In genomic region chr19:46626441-46626840, GRCh38 we compare ENCODE assay signal across 16 cellular contexts. TPM values are rescaled to one million over a fixed set of nuclear protein-coding genes. Genes with fewer than 3 reads are reported as not detected.
A peak's percentile ranks its signal among the peaks of the same experiment; 100 is the strongest.
DNase-seq lines count a peak whose midpoint lies in the region; FAIRE-seq and TF ChIP-seq lines count a peak whose summit lies in the region.
"Had no signal": no experiment of that assay in that cellular context is flagged by ENCODE, and none has a peak within 500 bp of the region (broad histone marks: within the 10 kb centered on the region; RNA-seq: fewer than 3 reads in every experiment).

No MANE protein-coding gene starts in this region.

- H3K79me1 ChIP-seq in mesenchymal stem cell (replicated peaks; ENCODE audit: low read length, poor library complexity, severe bottlenecking) = no peaks in the 10 kb centered on the region

- H2BK12ac ChIP-seq in mesenchymal stem cell (ENCODE audit: low read length in 2 of 2) = peak overlapping the region; percentile 84 to 100

- H3K4me2 ChIP-seq in mesenchymal stem cell (ENCODE audit: low read length, poor library complexity, severe bottlenecking) = no peak overlapping the region

- no peaks in the 10 kb centered on the region for H3K9me3 Mint-ChIP-seq in activated CD4-positive, alpha-beta T cell treated with anti-CD3 and anti-CD28 coated beads, Interleukin-2, amount 10 ng/mL, durations not matched to agents 24 days and 14 days
- H3K9me3 Mint-ChIP-seq in activated T-helper 1 cell treated with anti-CD3 and anti-CD28 coated beads, Interleukin-12 subunit alpha, Interleukin-12 subunit beta, Interleukin-2, Interleukin-4 antibody, amounts not matched to agents 30 ng/mL and 10 ng/mL and 1 ng/mL, durations not matched to agents 14 hours and 24 hours and 36 hours = no peaks in the 10 kb centered on the region

- TF ChIP-seq POLR2A in thyroid gland (IDR thresholded peaks at IDR 0.05) = no peak

- H3K4me3 ChIP-seq in mesenchymal stem cell (ENCODE audit: insufficient read depth in 1 of 2, low read depth in 1 of 2, low read length in 2 of 2) = no peak overlapping the region
- H3K4me3 ChIP-seq in thyroid gland (replicated peaks in 1 of 3) = no peak overlapping the region
- no peak overlapping the region for H3K4me3 ChIP-seq in MG63
- no peak overlapping the region for H3K4me3 ChIP-seq in small intestine (ENCODE audit: low read depth in 1 of 2, low read length in 2 of 2)
- H3K4me3 ChIP-seq: body of pancreas had no signal

- peaks cover 31% of the 10 kb centered on the region for H3K36me3 Mint-ChIP-seq in activated CD4-positive, alpha-beta T cell treated with anti-CD3 and anti-CD28 coated beads, Interleukin-2, amount 10 ng/mL, durations not matched to agents 24 days and 14 days (ENCODE audit: low read depth)
- peaks cover 24% of the 10 kb centered on the region for H3K36me3 Mint-ChIP-seq in activated T-helper 1 cell treated with anti-CD3 and anti-CD28 coated beads, Interleukin-12 subunit alpha, Interleukin-12 subunit beta, Interleukin-2, Interleukin-4 antibody, amounts not matched to agents 30 ng/mL and 10 ng/mL and 1 ng/mL, durations not matched to agents 14 hours and 24 hours and 36 hours (ENCODE audit: low read depth)

- H3K27ac Mint-ChIP-seq in activated CD4-positive, alpha-beta T cell treated with anti-CD3 and anti-CD28 coated beads, Interleukin-2, amount 10 ng/mL, durations not matched to agents 24 days and 14 days = peak overlapping the region; percentile 27
- peak overlapping the region; percentile 5 for H3K27ac Mint-ChIP-seq in activated T-helper 1 cell treated with anti-CD3 and anti-CD28 coated beads, Interleukin-12 subunit alpha, Interleukin-12 subunit beta, Interleukin-2, Interleukin-4 antibody, amounts not matched to agents 30 ng/mL and 10 ng/mL and 1 ng/mL, durations not matched to agents 14 hours and 24 hours and 36 hours
- H3K27ac Mint-ChIP-seq: activated CD8-positive, alpha-beta T cell treated with anti-CD3 and anti-CD28 coated beads, Interleukin-2, amount 10 ng/mL, durations not matched to agents 7 days and 5 days had no signal

- H3K27me3 ChIP-seq in mesenchymal stem cell (ENCODE audit: control insufficient read depth in 1 of 2, insufficient read depth in 1 of 2, low read length in 2 of 2) (peaks cover 0 to 8% of the 10 kb centered on the region in 2 experiments), thyroid gland (no peaks in the 10 kb centered on the region), MG63 (no peaks in the 10 kb centered on the region), small intestine (ENCODE audit: control insufficient read depth in 2 of 2, insufficient read depth in 2 of 2, low read length in 2 of 2) (no peaks in the 10 kb centered on the region)
- H3K27me3 ChIP-seq: body of pancreas had no signal

- H3K14ac ChIP-seq in mesenchymal stem cell (ENCODE audit: low read length in 2 of 2) = peak overlapping the region in 1 of 2 experiments; percentile 63

- H3K18ac ChIP-seq in mesenchymal stem cell (ENCODE audit: low read depth in 1 of 2, low read length in 2 of 2) = peak overlapping the region; percentile 16 to 54

- 82% methylated on average over 14 of the region's 14 CpGs for WGBS in mesenchymal stem cell
- 63 to 77% methylated on average over 13 of the region's 14 CpGs for WGBS in thyroid gland, 2 donors
- WGBS in small intestine, 3 donors = 54 to 76% (median 66%) methylated on average over 14 of the region's 14 CpGs

- H3K23ac ChIP-seq in mesenchymal stem cell (ENCODE audit: low read length in 2 of 2) = no peak overlapping the region

- H2BK5ac ChIP-seq in mesenchymal stem cell (ENCODE audit: low read depth, low read length, poor library complexity, severe bottlenecking) = no peak overlapping the region

- no peak for FAIRE-seq in small intestine (lab: Jason Lieb, UNC)
- FAIRE-seq: A204.1 had no signal

- peak overlapping the region; percentile 85 for H2BK15ac ChIP-seq in mesenchymal stem cell (ENCODE audit: low read depth, poor library complexity, severe bottlenecking)

- peaks cover 34% of the 10 kb centered on the region for H3K4me1 Mint-ChIP-seq in activated CD4-positive, alpha-beta T cell treated with anti-CD3 and anti-CD28 coated beads, Interleukin-2, amount 10 ng/mL, durations not matched to agents 24 days and 14 days
- H3K4me1 Mint-ChIP-seq in activated T-helper 1 cell treated with anti-CD3 and anti-CD28 coated beads, Interleukin-12 subunit alpha, Interleukin-12 subunit beta, Interleukin-2, Interleukin-4 antibody, amounts not matched to agents 30 ng/mL and 10 ng/mL and 1 ng/mL, durations not matched to agents 14 hours and 24 hours and 36 hours (ENCODE audit: low read depth) = peaks cover 26% of the 10 kb centered on the region

- H4K91ac ChIP-seq in mesenchymal stem cell (ENCODE audit: low read length) = peak overlapping the region; percentile 83

- no peak overlapping the region for H3K4me3 Mint-ChIP-seq in activated CD4-positive, alpha-beta T cell treated with anti-CD3 and anti-CD28 coated beads, Interleukin-2, amount 10 ng/mL, durations not matched to agents 24 days and 14 days
- no peak overlapping the region for H3K4me3 Mint-ChIP-seq in activated T-helper 1 cell treated with anti-CD3 and anti-CD28 coated beads, Interleukin-12 subunit alpha, Interleukin-12 subunit beta, Interleukin-2, Interleukin-4 antibody, amounts not matched to agents 30 ng/mL and 10 ng/mL and 1 ng/mL, durations not matched to agents 14 hours and 24 hours and 36 hours
- H3K4me3 Mint-ChIP-seq: activated CD8-positive, alpha-beta T cell treated with anti-CD3 and anti-CD28 coated beads, Interleukin-2, amount 10 ng/mL, durations not matched to agents 7 days and 5 days had no signal

- H3K9ac ChIP-seq in mesenchymal stem cell (ENCODE audit: low read length) = no peak overlapping the region

- H3K27me3 Mint-ChIP-seq in activated CD4-positive, alpha-beta T cell treated with anti-CD3 and anti-CD28 coated beads, Interleukin-2, amount 10 ng/mL, durations not matched to agents 24 days and 14 days = no peaks in the 10 kb centered on the region
- no peaks in the 10 kb centered on the region for H3K27me3 Mint-ChIP-seq in activated T-helper 1 cell treated with anti-CD3 and anti-CD28 coated beads, Interleukin-12 subunit alpha, Interleukin-12 subunit beta, Interleukin-2, Interleukin-4 antibody, amounts not matched to agents 30 ng/mL and 10 ng/mL and 1 ng/mL, durations not matched to agents 14 hours and 24 hours and 36 hours (ENCODE audit: insufficient read depth)

- peaks cover 0 to 5% of the 10 kb centered on the region in 2 experiments for H3K36me3 ChIP-seq in mesenchymal stem cell (ENCODE audit: control insufficient read depth in 1 of 2, insufficient read depth in 2 of 2, low read depth in 1 of 2, low read length in 2 of 2)
- H3K36me3 ChIP-seq in thyroid gland = no peaks in the 10 kb centered on the region
- no peaks in the 10 kb centered on the region for H3K36me3 ChIP-seq in MG63
- H3K36me3 ChIP-seq in small intestine (ENCODE audit: control insufficient read depth in 2 of 2, insufficient read depth in 2 of 2, low read length in 2 of 2) = no peaks in the 10 kb centered on the region

- intact Hi-C loops in activated CD4-positive, alpha-beta T cell treated with anti-CD3 and anti-CD28 coated beads, Interleukin-2, amount 10 ng/mL, durations not matched to agents 24 days and 14 days (cut with micrococcal nuclease) = no loop called here
- intact Hi-C loops in activated T-helper 1 cell treated with anti-CD3 and anti-CD28 coated beads, Interleukin-12 subunit alpha, Interleukin-12 subunit beta, Interleukin-2, Interleukin-4 antibody, amounts not matched to agents 30 ng/mL and 10 ng/mL and 1 ng/mL, durations not matched to agents 14 hours and 24 hours and 36 hours (cut with micrococcal nuclease) = no loop called here
- intact Hi-C loops in thyroid gland (cut with DNase I) = no loop called here

- H2AK5ac ChIP-seq in mesenchymal stem cell (ENCODE audit: low read length, severe bottlenecking) = no peak overlapping the region

- H2AFZ ChIP-seq in mesenchymal stem cell (ENCODE audit: low read depth, low read length) = no peak overlapping the region

- TF ChIP-seq CTCF in thyroid gland (IDR thresholded peaks at IDR 0.05) = no peak

- peaks cover 14% of the 10 kb centered on the region for H3K4me1 ChIP-seq in mesenchymal stem cell (ENCODE audit: control insufficient read depth, insufficient read depth, low read depth, low read length)
- H3K4me1 ChIP-seq in thyroid gland = peaks cover 0 to 18% of the 10 kb centered on the region in 2 donors
- H3K4me1 ChIP-seq in small intestine (ENCODE audit: control insufficient read depth in 2 of 2, insufficient read depth in 1 of 2, low read depth in 1 of 2, low read length in 1 of 2) = no peaks in the 10 kb centered on the region

- H4K8ac ChIP-seq in mesenchymal stem cell (ENCODE audit: low read length) = peak overlapping the region; percentile 5

- peak overlapping the region; percentile 93 for H2BK120ac ChIP-seq in mesenchymal stem cell (ENCODE audit: low read depth, low read length)

- H3K9me3 ChIP-seq in mesenchymal stem cell (ENCODE audit: control insufficient read depth, low read length) (no peaks in the 10 kb centered on the region), thyroid gland (no peaks in the 10 kb centered on the region), MG63 (no peaks in the 10 kb centered on the region), small intestine (ENCODE audit: control insufficient read depth, low read depth) (no peaks in the 10 kb centered on the region)
- H3K9me3 ChIP-seq: body of pancreas had no signal

- H3K27ac ChIP-seq in mesenchymal stem cell (ENCODE audit: low read length, poor library complexity, severe bottlenecking) (no peak overlapping the region), thyroid gland (peak overlapping the region; percentile 46 to 70 (median 56)), small intestine (ENCODE audit: low read depth in 1 of 2, low read length in 1 of 2) (peak overlapping the region in 1 of 2 donors; percentile 87)

- H3K4ac ChIP-seq in mesenchymal stem cell (ENCODE audit: low read depth in 1 of 2, low read length in 2 of 2) = peak overlapping the region in 1 of 2 experiments; percentile 96

- DNase-seq in activated CD4-positive, alpha-beta T cell treated with anti-CD3 and anti-CD28 coated beads, Interleukin-2, amount 10 ng/mL, durations not matched to agents 24 days and 14 days = no peak
- no peak for DNase-seq in activated CD4-positive, alpha-beta T cell treated with anti-CD3 and anti-CD28 coated beads, Interleukin-2, amount 50 U/mL, for 4 hours
- no peak for DNase-seq in activated T-helper 1 cell treated with anti-CD3 and anti-CD28 coated beads, Interleukin-12 subunit alpha, Interleukin-12 subunit beta, Interleukin-2, Interleukin-4 antibody, amounts not matched to agents 30 ng/mL and 10 ng/mL and 1 ng/mL, durations not matched to agents 14 hours and 24 hours and 36 hours (ENCODE audit: low spot score)
- DNase-seq in mesenchymal stem cell (no peak), thyroid gland (no peak), MG63 (no peak), small intestine (no peak)
- DNase-seq in stimulated activated CD4-positive, alpha-beta T cell treated with anti-CD3 and anti-CD28 coated beads, Interleukin-4, amount 100 ng/mL, for 4 hours = no peak
- DNase-seq: activated CD8-positive, alpha-beta T cell treated with anti-CD3 and anti-CD28 coated beads, Interleukin-2, amount 10 ng/mL, durations not matched to agents 7 days and 5 days; activated effector memory CD4-positive, alpha-beta T cell treated with Interleukin-2 at 50 U/mL for 16 hours; body of pancreas; hippocampal formation; left colon; NCI-H774; retina had no signal

RNA-seq across cellular contexts. Expression of gene PTGIR, which starts 1.6 kb away (rescaled TPM):
- 194 TPM in 2 replicates for total RNA-seq in activated CD4-positive, alpha-beta T cell treated with anti-CD3 and anti-CD28 coated beads, Interleukin-2, amount 10 ng/mL, durations not matched to agents 24 days and 14 days
- 217 and 218 TPM in 2 replicates for total RNA-seq in activated T-helper 1 cell treated with anti-CD3 and anti-CD28 coated beads, Interleukin-12 subunit alpha, Interleukin-12 subunit beta, Interleukin-2, Interleukin-4 antibody, amounts not matched to agents 30 ng/mL and 10 ng/mL and 1 ng/mL, durations not matched to agents 14 hours and 24 hours and 36 hours
- polyA plus RNA-seq in mesenchymal stem cell (2013, experiment 1 of 2) = 20.7 TPM
- polyA plus RNA-seq in mesenchymal stem cell (2013, experiment 2 of 2) = 19.9 TPM
- 10 to 100 TPM in 2 of 4 donors, 1 to 10 TPM in 2; 9.0 to 21.9 (median 12.7) TPM for total RNA-seq in thyroid gland
- not detected in 2 replicates for total RNA-seq in MG63 (2014; rRNA removed; shearing (Covaris generic); ENCODE audit: low replicate concordance)
- 1 to 10 TPM in 1 of 3 donors, under 1 TPM in 1, not detected in 1; 0.45 to 3.4 TPM for polyA plus RNA-seq in small intestine

RNA-seq across cellular contexts. Expression of gene GNG8, which starts 9.6 kb away (rescaled TPM):
- 13.3 and 14.1 TPM in 2 replicates for total RNA-seq in activated CD4-positive, alpha-beta T cell treated with anti-CD3 and anti-CD28 coated beads, Interleukin-2, amount 10 ng/mL, durations not matched to agents 24 days and 14 days
- 17.8 and 18.6 TPM in 2 replicates for total RNA-seq in activated T-helper 1 cell treated with anti-CD3 and anti-CD28 coated beads, Interleukin-12 subunit alpha, Interleukin-12 subunit beta, Interleukin-2, Interleukin-4 antibody, amounts not matched to agents 30 ng/mL and 10 ng/mL and 1 ng/mL, durations not matched to agents 14 hours and 24 hours and 36 hours
- polyA plus RNA-seq in mesenchymal stem cell (2013, experiment 1 of 2) = not detected
- polyA plus RNA-seq in mesenchymal stem cell (2013, experiment 2 of 2) = 1.3 TPM
- not detected for total RNA-seq in thyroid gland
- not detected in 2 replicates for total RNA-seq in MG63 (2014; rRNA removed; shearing (Covaris generic); ENCODE audit: low replicate concordance)
- not detected for polyA plus RNA-seq in small intestine
- total RNA-seq: activated CD8-positive, alpha-beta T cell treated with anti-CD3 and anti-CD28 coated beads, Interleukin-2, amount 10 ng/mL, durations not matched to agents 7 days and 5 days; body of pancreas; left colon had no signal

RNA-seq across cellular contexts. Expression of gene CALM3, which starts 25.3 kb away (rescaled TPM):
- 477 and 479 TPM in 2 replicates for total RNA-seq in activated CD4-positive, alpha-beta T cell treated with anti-CD3 and anti-CD28 coated beads, Interleukin-2, amount 10 ng/mL, durations not matched to agents 24 days and 14 days
- total RNA-seq in activated T-helper 1 cell treated with anti-CD3 and anti-CD28 coated beads, Interleukin-12 subunit alpha, Interleukin-12 subunit beta, Interleukin-2, Interleukin-4 antibody, amounts not matched to agents 30 ng/mL and 10 ng/mL and 1 ng/mL, durations not matched to agents 14 hours and 24 hours and 36 hours = 568 and 578 TPM in 2 replicates
- 253 TPM for polyA plus RNA-seq in mesenchymal stem cell (2013, experiment 1 of 2)
- polyA plus RNA-seq in mesenchymal stem cell (2013, experiment 2 of 2) = 257 TPM
- 100 to 1,000 TPM; 108 to 190 (median 155) TPM for total RNA-seq in thyroid gland
- total RNA-seq in MG63 (2014; rRNA removed; shearing (Covaris generic); ENCODE audit: low replicate concordance) = 90.4 and 116 TPM in 2 replicates
- 100 to 1,000 TPM; 189 to 356 (median 240) TPM for polyA plus RNA-seq in small intestine

RNA-seq across cellular contexts. Expression of gene DACT3, which starts 34.5 kb away (rescaled TPM):
- 3.2 and 3.7 TPM in 2 replicates for total RNA-seq in activated CD4-positive, alpha-beta T cell treated with anti-CD3 and anti-CD28 coated beads, Interleukin-2, amount 10 ng/mL, durations not matched to agents 24 days and 14 days
- total RNA-seq in activated T-helper 1 cell treated with anti-CD3 and anti-CD28 coated beads, Interleukin-12 subunit alpha, Interleukin-12 subunit beta, Interleukin-2, Interleukin-4 antibody, amounts not matched to agents 30 ng/mL and 10 ng/mL and 1 ng/mL, durations not matched to agents 14 hours and 24 hours and 36 hours = 4.3 and 5.7 TPM in 2 replicates
- 25.9 TPM for polyA plus RNA-seq in mesenchymal stem cell (2013, experiment 1 of 2)
- polyA plus RNA-seq in mesenchymal stem cell (2013, experiment 2 of 2) = 26.2 TPM
- 1 to 10 TPM; 1.7 to 3.2 (median 2.7) TPM for total RNA-seq in thyroid gland
- total RNA-seq in MG63 (2014; rRNA removed; shearing (Covaris generic); ENCODE audit: low replicate concordance) = 1.5 and 1.7 TPM in 2 replicates
- 1 to 10 TPM in 2 of 3 donors, not detected in 1; 2.2 to 5.3 TPM for polyA plus RNA-seq in small intestine

Comparison
In these comparisons a context has a peak if more than half of its experiments do, and no peak if none do; other contexts are left out.
1. RNA of gene PTGIR, which starts 1.6 kb away (total RNA-seq): 217 to 218 TPM in activated T-helper 1 cell treated with anti-CD3 and anti-CD28 coated beads, Interleukin-12 subunit alpha, Interleukin-12 subunit beta, Interleukin-2, Interleukin-4 antibody, amounts not matched to agents 30 ng/mL and 10 ng/mL and 1 ng/mL, durations not matched to agents 14 hours and 24 hours and 36 hours, 194 TPM in activated CD4-positive, alpha-beta T cell treated with anti-CD3 and anti-CD28 coated beads, Interleukin-2, amount 10 ng/mL, durations not matched to agents 24 days and 14 days and 9.0 to 21.9 TPM in thyroid gland; not detected in MG63; every median in the first group is over 10 times any median in the second.
2. RNA of gene GNG8, which starts 9.6 kb away (total RNA-seq): 17.8 to 18.6 TPM in activated T-helper 1 cell treated with anti-CD3 and anti-CD28 coated beads, Interleukin-12 subunit alpha, Interleukin-12 subunit beta, Interleukin-2, Interleukin-4 antibody, amounts not matched to agents 30 ng/mL and 10 ng/mL and 1 ng/mL, durations not matched to agents 14 hours and 24 hours and 36 hours and 13.3 to 14.1 TPM in activated CD4-positive, alpha-beta T cell treated with anti-CD3 and anti-CD28 coated beads, Interleukin-2, amount 10 ng/mL, durations not matched to agents 24 days and 14 days; not detected in thyroid gland and not detected in MG63; every median in the first group is over 10 times any median in the second.